Comparison of ENCODE assay signal across 8 cellular contexts in the genomic region with DNA sequence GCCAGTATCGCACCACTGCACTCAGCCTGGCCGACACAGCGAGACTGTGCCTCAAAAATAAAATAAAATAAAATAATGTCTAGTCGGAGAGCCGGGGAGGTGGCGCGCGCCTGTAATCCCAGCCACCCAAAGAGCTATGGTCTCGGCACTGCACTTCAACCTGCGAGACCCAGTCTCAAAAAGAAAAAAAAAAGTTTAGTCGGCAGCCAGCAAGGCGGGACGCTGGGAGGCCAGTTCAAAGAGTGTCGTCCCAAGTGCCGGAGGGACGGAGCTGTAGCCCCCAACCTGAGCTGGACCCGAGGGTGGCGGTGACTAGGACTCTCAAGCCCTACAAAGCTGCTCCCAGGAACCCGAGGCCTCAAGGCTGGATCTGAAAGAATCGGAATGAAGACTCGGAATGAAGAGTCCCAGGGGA. TPM values are rescaled to one million over a fixed set of nuclear protein-coding genes. Genes with fewer than 3 reads are reported as not detected.
A peak's percentile ranks its signal among the peaks of the same experiment; 100 is the strongest.
DNase-seq lines count a peak whose midpoint lies in the region; TF ChIP-seq lines count a peak whose summit lies in the region.

No MANE protein-coding gene starts in this region.

- intact Hi-C loops in PC-9 (cut with micrococcal nuclease; ENCODE audit: unreplicated experiment): no loop called here
- intact Hi-C loops in esophagus squamous epithelium (cut with DNase I): no loop called here

- H4K8ac ChIP-seq in trophoblast cell (ENCODE audit: low read depth, low read length): peak overlapping the region; percentile 40

- peak overlapping the region; percentile 34 for H2BK12ac ChIP-seq in trophoblast cell (ENCODE audit: low read length)

- H2BK5ac ChIP-seq in trophoblast cell (ENCODE audit: low read depth, low read length, poor library complexity): peak overlapping the region; percentile 77

- H3K4me1 ChIP-seq in PC-9 (replicated peaks; ENCODE audit: insufficient read depth): peaks cover 22% of the 10 kb centered on the region
- H3K4me1 ChIP-seq in esophagus squamous epithelium: peaks cover 9 to 74% (median 19%) of the 10 kb centered on the region in 3 donors
- peaks cover 3 to 6% of the 10 kb centered on the region in 2 experiments for H3K4me1 ChIP-seq in trophoblast cell (ENCODE audit: control insufficient read depth in 1 of 2, insufficient read depth in 2 of 2, low read length in 2 of 2)

- no peaks in the 10 kb centered on the region for H4K20me1 ChIP-seq in PC-9 (ENCODE audit: insufficient read depth)

- TSS peak; percentile 72 for BruUV-seq in PC-9 (replicated peaks; lab: Mats Ljungman, UMichigan)

- H3K79me1 ChIP-seq in trophoblast cell (ENCODE audit: low read length): peaks cover 6% of the 10 kb centered on the region

- H2BK120ac ChIP-seq in trophoblast cell (ENCODE audit: insufficient read depth, low read length, poor library complexity): peak overlapping the region; percentile 50

- POLR2A ChIA-PET in PC-9 (lab: Charles Lee; ENCODE audit: unreplicated experiment): interaction anchor here (0.6 kb wide), 1 partner anchor 19 kb away, joined by 8 read pairs; no protein-coding TSS in a partner anchor

- H2AFZ ChIP-seq in PC-9: peak overlapping the region; percentile 92
- peak overlapping the region; percentile 38 for H2AFZ ChIP-seq in trophoblast cell (ENCODE audit: insufficient read depth, low read length, poor library complexity)

- H3K4me3 ChIP-seq in GM08714 (ENCODE audit: low read length): peak overlapping the region; percentile 56
- peak overlapping the region; percentile 70 for H3K4me3 ChIP-seq in PC-9
- H3K4me3 ChIP-seq in esophagus squamous epithelium: peak overlapping the region; percentile 32 to 77 (median 55)
- H3K4me3 ChIP-seq in trophoblast cell (ENCODE audit: low read depth, low read length): peak overlapping the region; percentile 68

- H3K4me2 ChIP-seq in PC-9 (peak overlapping the region; percentile 87), trophoblast cell (ENCODE audit: low read length) (peak overlapping the region; percentile 74)

- peak overlapping the region; percentile 63 for H3K18ac ChIP-seq in trophoblast cell (ENCODE audit: low read length)

- no peaks in the 10 kb centered on the region for H3K9me2 ChIP-seq in PC-9 (ENCODE audit: insufficient read depth)

- CTCF ChIA-PET in PC-9 (lab: Charles Lee): interaction anchor here (0.5 to 0.7 kb wide), 3 partner anchors 17 to 176 kb away, joined by 3 to 6 read pairs (median 4); no protein-coding TSS in a partner anchor

- no peaks in the 10 kb centered on the region for H3K27me3 ChIP-seq in PC-9 (ENCODE audit: insufficient read depth, low read depth)
- H3K27me3 ChIP-seq in esophagus squamous epithelium: no peaks in the 10 kb centered on the region
- no peaks in the 10 kb centered on the region for H3K27me3 ChIP-seq in trophoblast cell (ENCODE audit: insufficient read depth, low read length)

- H3K79me2 ChIP-seq in PC-9 (ENCODE audit: low read depth) (no peaks in the 10 kb centered on the region), trophoblast cell (ENCODE audit: control insufficient read depth, insufficient read depth, low read length, poor library complexity) (peaks cover 6% of the 10 kb centered on the region)

- 25 to 32% methylated on average over 15 to 21 of the region's 21 CpGs for WGBS in esophagus squamous epithelium, 2 donors
- no CpG with 5 or more reads among the region's 21 CpGs for WGBS in trophoblast cell (ENCODE audit: extremely low coverage, insufficient coverage, insufficient read length)

- TF ChIP-seq CTCF in PC-9 (conservative IDR thresholded peaks at IDR 0.05): no peak
- TF ChIP-seq CTCF in esophagus squamous epithelium (IDR thresholded peaks at IDR 0.05): no peak

- no peak for TF ChIP-seq POLR2A in esophagus squamous epithelium (IDR thresholded peaks at IDR 0.05)

- no peak overlapping the region for H2AK5ac ChIP-seq in trophoblast cell (ENCODE audit: low read length)

- peak overlapping the region; percentile 30 for H3K14ac ChIP-seq in trophoblast cell (ENCODE audit: low read length)

- H3K36me3 ChIP-seq in PC-9 (ENCODE audit: low read depth) (no peaks in the 10 kb centered on the region), esophagus squamous epithelium (peaks cover 0 to 30% (median 4%) of the 10 kb centered on the region in 3 donors), trophoblast cell (ENCODE audit: control insufficient read depth in 1 of 2, insufficient read depth in 2 of 2, low read length in 2 of 2) (peaks cover 4 to 7% of the 10 kb centered on the region in 2 experiments)

- H3F3A ChIP-seq in PC-9 (ENCODE audit: insufficient read depth, low read depth): peaks cover 9% of the 10 kb centered on the region

- H3K9me3 ChIP-seq in PC-9 (ENCODE audit: insufficient read depth, low read depth): no peaks in the 10 kb centered on the region
- no peaks in the 10 kb centered on the region for H3K9me3 ChIP-seq in esophagus squamous epithelium
- no peaks in the 10 kb centered on the region for H3K9me3 ChIP-seq in trophoblast cell (ENCODE audit: insufficient read depth, low read depth, low read length)

- no peak overlapping the region for H3K27ac ChIP-seq in PC-9
- peak overlapping the region; percentile 86 to 94 (median 91) for H3K27ac ChIP-seq in esophagus squamous epithelium
- peak overlapping the region; percentile 6 for H3K27ac ChIP-seq in trophoblast cell (ENCODE audit: low read depth, low read length)

- H4K91ac ChIP-seq in trophoblast cell (ENCODE audit: low read depth, low read length): peak overlapping the region; percentile 67

- H4K12ac ChIP-seq in trophoblast cell (ENCODE audit: low read depth, low read length): peak overlapping the region; percentile 83

- DNase-seq in PC-9 (no peak), esophagus squamous epithelium (lab: John Stamatoyannopoulos, UW) (no peak), trophoblast cell (no peak), NOMO-1 treated with DMSO at 0.1 percent for 48 hours (lab: John Stamatoyannopoulos, UW; ENCODE audit: unreplicated experiment) (no peak), AG08395 (ENCODE audit: low spot score) (no peak), NCI-H1417 treated with DMSO at 0.1 percent for 48 hours (lab: John Stamatoyannopoulos, UW) (no peak), NCI-H146 (lab: John Stamatoyannopoulos, UW) (no peak)

- peak overlapping the region; percentile 60 for H3K4ac ChIP-seq in trophoblast cell (ENCODE audit: low read depth, low read length)

- H3K9ac ChIP-seq in trophoblast cell (ENCODE audit: low read length): peak overlapping the region; percentile 0

- H3K23ac ChIP-seq in trophoblast cell (ENCODE audit: low read length): no peak overlapping the region

RNA-seq across cellular contexts. Expression of a gene that starts 0.6 kb away (rescaled TPM):
- total RNA-seq in PC-9 (2021) (0.94 and 2.1 TPM in 2 replicates), esophagus squamous epithelium (1 to 10 TPM in 1 of 4 donors, not detected in 3; 3.6 TPM)
- 0.14 TPM in 1 of 2 replicates, not detected in the other for polyA plus RNA-seq in trophoblast cell (2013)

RNA-seq across cellular contexts. Expression of a gene that starts 7.0 kb away (rescaled TPM):
- total RNA-seq in PC-9 (2021) (6.3 and 10.3 TPM in 2 replicates), esophagus squamous epithelium (1,000 to 10,000 TPM in 1 of 4 donors, 100 to 1,000 TPM in 3; 311 to 1,013 (median 406) TPM)
- 10.8 and 11.8 TPM in 2 replicates for polyA plus RNA-seq in trophoblast cell (2013)

RNA-seq across cellular contexts. Expression of a gene that starts 27.7 kb away (rescaled TPM):
- total RNA-seq in PC-9 (2021): 44.8 and 46.0 TPM in 2 replicates
- total RNA-seq in esophagus squamous epithelium: 10 to 100 TPM; 10.5 to 16.5 (median 13.7) TPM
- 10.1 and 11.0 TPM in 2 replicates for polyA plus RNA-seq in trophoblast cell (2013)

RNA-seq across cellular contexts. Expression of a gene that starts 34.3 kb away (rescaled TPM):
- total RNA-seq in PC-9 (2021) (67.9 and 76.7 TPM in 2 replicates), esophagus squamous epithelium (10 to 100 TPM; 30.6 to 76.8 (median 43.3) TPM)
- 33.2 and 33.6 TPM in 2 replicates for polyA plus RNA-seq in trophoblast cell (2013)

Comparison
In these comparisons a context has a peak if more than half of its experiments do, and no peak if none do; other contexts are left out.
1. RNA of a gene that starts 7.0 kb away (total RNA-seq): 311 to 1,013 TPM in esophagus squamous epithelium; 6.3 to 10.3 TPM in PC-9; every median in the first group is over 10 times any median in the second.
2. Peak in every context shown above with its lines, with median percentiles within 50 percentile points of each other: H3K4me3 ChIP-seq.